Comparison of ENCODE assay signal across 9 cellular contexts in the genomic region with DNA sequence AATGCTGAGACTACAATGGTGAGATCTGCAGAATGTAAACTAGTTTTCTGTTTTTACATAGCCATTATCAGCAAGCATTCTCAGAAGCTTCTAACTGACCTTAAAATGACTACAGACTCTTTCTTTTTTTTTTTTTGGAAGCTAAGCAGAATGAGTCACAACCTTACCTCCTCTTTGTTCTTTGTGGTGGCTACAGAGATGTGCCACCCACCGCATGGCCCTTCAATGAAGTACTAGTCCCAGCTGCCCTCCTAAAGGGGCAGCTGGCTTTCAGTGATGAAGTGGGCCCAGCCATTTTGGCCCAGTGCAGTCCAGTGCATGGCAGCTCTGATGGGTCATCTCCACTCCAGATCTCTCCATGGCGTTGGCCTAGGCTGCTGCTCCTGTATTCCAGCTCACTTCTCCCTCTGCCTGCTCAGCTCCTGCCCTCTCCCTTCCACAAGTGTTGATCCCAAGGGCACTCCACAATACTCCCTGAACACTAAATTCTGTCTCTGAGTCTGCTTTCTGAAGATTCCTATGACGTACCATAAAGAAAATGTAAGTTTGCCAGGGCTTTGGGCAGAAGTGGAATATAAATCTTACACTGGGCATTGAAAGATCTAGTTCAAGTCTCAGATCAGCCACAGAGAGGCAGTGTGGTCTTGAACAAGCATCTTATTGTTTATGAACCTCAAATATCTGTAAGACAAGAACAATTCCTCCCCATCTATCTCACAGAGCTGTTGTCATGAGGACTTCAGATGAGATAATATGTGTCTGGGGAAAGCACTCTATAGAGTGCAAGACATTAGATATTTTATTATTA.
DNase-seq lines count a peak whose midpoint lies in the region; TF ChIP-seq lines count a peak whose summit lies in the region.
"Had no signal": no experiment of that assay in that cellular context is flagged by ENCODE, and none has a peak within 500 bp of the region (broad histone marks: within the 10 kb centered on the region; RNA-seq: fewer than 3 reads in every experiment).

No MANE protein-coding gene starts in this region.

- no peaks in the 10 kb centered on the region for H3K4me1 ChIP-seq in fibroblast of lung (ENCODE audit: control insufficient read depth, extremely low read depth, insufficient read depth, low read length)
- H3K4me1 ChIP-seq in tibial artery, result peaks cover 0 to 5% (median 0%) of the 10 kb centered on the region in 4 donors
- H3K4me1 ChIP-seq: sigmoid colon had no signal

- H3K36me3 ChIP-seq in fibroblast of lung (ENCODE audit: control insufficient read depth, insufficient read depth, low read length), result no peaks in the 10 kb centered on the region
- H3K36me3 ChIP-seq in tibial artery, result no peaks in the 10 kb centered on the region
- H3K36me3 ChIP-seq: sigmoid colon had no signal

- H4K20me1 ChIP-seq in fibroblast of lung (ENCODE audit: control insufficient read depth, extremely low read depth, insufficient read depth, low read length), result no peaks in the 10 kb centered on the region

- DNase-seq in SIG-M5 treated with dmso at 0.1 percent for 504 hours (lab: John Stamatoyannopoulos, UW; ENCODE audit: unreplicated experiment), result peak; percentile 56
- no peak for DNase-seq in SIG-M5 (lab: John Stamatoyannopoulos, UW)
- DNase-seq in NCI-H82 (lab: John Stamatoyannopoulos, UW), result peak; percentile 36
- DNase-seq in fibroblast of lung (ENCODE audit: low read depth in 2 of 2), result peak; percentile 28 to 59
- DNase-seq in tibial artery, result no peak
- no peak for DNase-seq in activated CD8-positive, alpha-beta memory T cell treated with anti-CD3 and anti-CD28 coated beads for 24 hours
- no peak for DNase-seq in NCI-H2196 treated with DMSO at 0.1 percent for 48 hours (lab: John Stamatoyannopoulos, UW; ENCODE audit: unreplicated experiment)
- DNase-seq in NCI-H1694 (lab: John Stamatoyannopoulos, UW), result no peak
- DNase-seq: sigmoid colon had no signal

- no peak overlapping the region for H3K4me2 ChIP-seq in fibroblast of lung (ENCODE audit: extremely low read depth, insufficient read depth, low read length)

- TF ChIP-seq CTCF in fibroblast of lung (conservative IDR thresholded peaks at IDR 0.05 in 1 of 2, IDR thresholded peaks at IDR 0.05 in 1 of 2; ENCODE audit: low read depth in 1 of 2, low read length in 2 of 2), result peak; percentile 11 to 31
- TF ChIP-seq CTCF in tibial artery (IDR thresholded peaks at IDR 0.05), result peak; percentile 43 to 62

- H3K9me3 ChIP-seq in fibroblast of lung (ENCODE audit: control insufficient read depth, insufficient read depth, low read depth, low read length) (no peaks in the 10 kb centered on the region), tibial artery (no peaks in the 10 kb centered on the region)
- H3K9me3 ChIP-seq: sigmoid colon had no signal

- no peak overlapping the region for H2AFZ ChIP-seq in fibroblast of lung (ENCODE audit: low read length)

- H3K27me3 ChIP-seq in fibroblast of lung (ENCODE audit: control insufficient read depth, insufficient read depth, low read length), result peaks cover 2% of the 10 kb centered on the region
- H3K27me3 ChIP-seq in tibial artery, result no peaks in the 10 kb centered on the region
- H3K27me3 ChIP-seq: sigmoid colon had no signal

- intact Hi-C loops in tibial artery (cut with DNase I; ENCODE audit: low total_unique reads), result no loop called here

- no peaks in the 10 kb centered on the region for H3K79me2 ChIP-seq in fibroblast of lung (ENCODE audit: control insufficient read depth, insufficient read depth, low read length)

- H3K4me3 ChIP-seq in fibroblast of lung (replicated peaks in 1 of 4; ENCODE audit: control extremely low read depth in 1 of 4, insufficient read depth in 1 of 4, low read depth in 3 of 4, low read length in 4 of 4) (no peak overlapping the region), tibial artery (no peak overlapping the region)
- H3K4me3 ChIP-seq: sigmoid colon had no signal

- no peak overlapping the region for H3K9ac ChIP-seq in fibroblast of lung (ENCODE audit: insufficient read depth, low read length)

- H3K27ac ChIP-seq in fibroblast of lung (ENCODE audit: insufficient read depth, low read length), result no peak overlapping the region
- no peak overlapping the region for H3K27ac ChIP-seq in tibial artery
- H3K27ac ChIP-seq: sigmoid colon had no signal

Comparison
In these comparisons a context has a peak if more than half of its experiments do, and no peak if none do; other contexts are left out.
1. DNase-seq: peak in SIG-M5 treated with dmso at 0.1 percent for 504 hours (single experiment), NCI-H82 (single experiment) and fibroblast of lung (2 of 2); none in SIG-M5 (single experiment), tibial artery (0 of 2), activated CD8-positive, alpha-beta memory T cell treated with anti-CD3 and anti-CD28 coated beads for 24 hours (single experiment), NCI-H2196 treated with DMSO at 0.1 percent for 48 hours (single experiment) and NCI-H1694 (single experiment).